Comparison of ENCODE assay signal across 13 cellular contexts in genomic region chr6:3997144-3997770, GRCh38.
DNase-seq lines count a peak whose midpoint lies in the region; FAIRE-seq and TF ChIP-seq lines count a peak whose summit lies in the region.
"Had no signal": no experiment of that assay in that cellular context is flagged by ENCODE, and none has a peak within 500 bp of the region (broad histone marks: within the 10 kb centered on the region; RNA-seq: fewer than 3 reads in every experiment).

No MANE protein-coding gene starts in this region.

- no peaks in the 10 kb centered on the region for H3K9me1 ChIP-seq in keratinocyte (ENCODE audit: control insufficient read depth, extremely low read depth, insufficient read depth, low read length)

- dilution Hi-C loops in keratinocyte (cut with MboI; ENCODE audit: extremely low pct_ligation_motif_present, low sequenced_read_pairs) = no loop called here

- no peaks in the 10 kb centered on the region for H3K36me3 Mint-ChIP-seq in MCF 10A (ENCODE audit: insufficient read depth, unreplicated experiment)
- H3K36me3 Mint-ChIP-seq: activated CD4-positive, alpha-beta memory T cell treated with anti-CD3 and anti-CD28 coated beads for 36 hours had no signal

- CTCF ChIA-PET in MCF 10A (lab: Yijun Ruan, JAX) = interaction anchor here (1.0 to 1.8 kb wide), 7 partner anchors 10 to 262 kb away, joined by 3 to 10 read pairs (median 4); partner anchors contain the start of gene FAM50B

- H3K4me2 ChIP-seq in keratinocyte (ENCODE audit: control insufficient read depth, extremely low read depth, insufficient read depth, low read depth, low read length) = no peak overlapping the region

- H4K20me1 ChIP-seq in keratinocyte (ENCODE audit: control insufficient read depth, extremely low read depth, insufficient read depth, low read length) = no peaks in the 10 kb centered on the region

- no peak overlapping the region for H3K27ac Mint-ChIP-seq in MCF 10A (ENCODE audit: low read depth, unreplicated experiment)
- H3K27ac Mint-ChIP-seq: activated CD4-positive, alpha-beta memory T cell treated with anti-CD3 and anti-CD28 coated beads for 36 hours; naive thymus-derived CD8-positive, alpha-beta T cell had no signal

- peak; percentile 23 for FAIRE-seq in keratinocyte (lab: Jason Lieb, UNC)
- FAIRE-seq: urothelium cell line had no signal

- WGBS in thyroid gland, 2 donors = 58 to 66% methylated on average over 3 of the region's 3 CpGs

- intact Hi-C loops in breast epithelium (cut with DNase I; ENCODE audit: low total_unique reads) = loop anchor here (10.0 kb wide), 1 partner anchor 252 kb away; no protein-coding TSS in a partner anchor
- intact Hi-C loops in MCF 10A (cut with micrococcal nuclease) = no loop called here
- intact Hi-C loops in thyroid gland (cut with DNase I) = loop anchor here (10.0 kb wide), 1 partner anchor 722 kb away; no protein-coding TSS in a partner anchor

- H3K4me1 ChIP-seq in breast epithelium (no peaks in the 10 kb centered on the region), keratinocyte (ENCODE audit: control insufficient read depth, extremely low read depth, insufficient read depth, low read length) (peaks cover 12% of the 10 kb centered on the region), thyroid gland (peaks cover 0 to 6% of the 10 kb centered on the region in 2 donors)

- H3K27ac ChIP-seq in breast epithelium = peak overlapping the region; percentile 10 to 31
- H3K27ac ChIP-seq in keratinocyte (ENCODE audit: control insufficient read depth, insufficient read depth, low read length) = no peak overlapping the region
- H3K27ac ChIP-seq in thyroid gland = peak overlapping the region; percentile 12 to 16 (median 15)

- peaks cover 19% of the 10 kb centered on the region for H3K4me1 Mint-ChIP-seq in MCF 10A (ENCODE audit: insufficient read depth, unreplicated experiment)

- H3K79me2 ChIP-seq in keratinocyte (ENCODE audit: control insufficient read depth, insufficient read depth, low read length) = no peaks in the 10 kb centered on the region

- H3K4me3 ChIP-seq in breast epithelium = no peak overlapping the region
- H3K4me3 ChIP-seq in cardiac fibroblast (replicated peaks in 1 of 2; ENCODE audit: low read depth in 2 of 2, low read length in 2 of 2) = no peak overlapping the region
- no peak overlapping the region for H3K4me3 ChIP-seq in keratinocyte (ENCODE audit: control insufficient read depth in 2 of 3, extremely low read depth in 1 of 3, insufficient read depth in 2 of 3, low read depth in 1 of 3, low read length in 3 of 3)
- no peak overlapping the region for H3K4me3 ChIP-seq in thyroid gland (replicated peaks in 1 of 3)

- no peaks in the 10 kb centered on the region for H3K9me3 Mint-ChIP-seq in MCF 10A (ENCODE audit: unreplicated experiment)
- H3K9me3 Mint-ChIP-seq: activated CD4-positive, alpha-beta memory T cell treated with anti-CD3 and anti-CD28 coated beads for 36 hours; naive thymus-derived CD8-positive, alpha-beta T cell had no signal

- no peaks in the 10 kb centered on the region for H3K27me3 Mint-ChIP-seq in MCF 10A (ENCODE audit: insufficient read depth, unreplicated experiment)
- H3K27me3 Mint-ChIP-seq: activated CD4-positive, alpha-beta memory T cell treated with anti-CD3 and anti-CD28 coated beads for 36 hours; naive thymus-derived CD8-positive, alpha-beta T cell had no signal

- no TSS peak for BruUV-seq in MCF 10A (replicated peaks; lab: Mats Ljungman, UMichigan)

- H3K27me3 ChIP-seq in breast epithelium (no peaks in the 10 kb centered on the region), keratinocyte (ENCODE audit: control insufficient read depth, extremely low read depth, insufficient read depth, low read length) (no peaks in the 10 kb centered on the region), thyroid gland (no peaks in the 10 kb centered on the region)

- POLR2A ChIA-PET in MCF 10A (lab: Yijun Ruan, JAX) = interaction anchor here (0.8 to 4.2 kb wide), 7 partner anchors 11 to 188 kb away, joined by 3 to 16 read pairs (median 4); a partner anchor contains a TSS

- TF ChIP-seq POLR2A in breast epithelium (IDR thresholded peaks at IDR 0.05) (no peak), thyroid gland (IDR thresholded peaks at IDR 0.05) (no peak)

- no peak overlapping the region for H3K4me3 Mint-ChIP-seq in MCF 10A (ENCODE audit: unreplicated experiment)
- H3K4me3 Mint-ChIP-seq: activated CD4-positive, alpha-beta memory T cell treated with anti-CD3 and anti-CD28 coated beads for 36 hours; naive thymus-derived CD8-positive, alpha-beta T cell had no signal

- H3K9me3 ChIP-seq in breast epithelium (no peaks in the 10 kb centered on the region), keratinocyte (ENCODE audit: control insufficient read depth, low read depth, low read length) (no peaks in the 10 kb centered on the region), thyroid gland (no peaks in the 10 kb centered on the region)

- H3K36me3 ChIP-seq in breast epithelium = no peaks in the 10 kb centered on the region
- no peaks in the 10 kb centered on the region for H3K36me3 ChIP-seq in keratinocyte (ENCODE audit: control insufficient read depth in 2 of 2, extremely low read depth in 1 of 2, insufficient read depth in 2 of 2, low read length in 2 of 2)
- H3K36me3 ChIP-seq in thyroid gland = no peaks in the 10 kb centered on the region

- DNase-seq in breast epithelium (ENCODE audit: low spot score in 2 of 2) = no peak
- DNase-seq in MCF 10A (ENCODE audit: unreplicated experiment) = no peak
- DNase-seq in cardiac fibroblast (ENCODE audit: low read depth in 2 of 2) = peak; percentile 47 to 69
- no peak for DNase-seq in keratinocyte (ENCODE audit: low read depth, low spot score)
- no peak for DNase-seq in thyroid gland
- DNase-seq in RPMI8226 = no peak
- DNase-seq in GDM1 (lab: John Stamatoyannopoulos, UW) = no peak
- DNase-seq in NCI-H510A treated with DMSO at 0.1 percent for 48 hours (lab: John Stamatoyannopoulos, UW) = no peak
- DNase-seq: activated CD4-positive, alpha-beta memory T cell treated with anti-CD3 and anti-CD28 coated beads for 36 hours; AML-193; naive thymus-derived CD8-positive, alpha-beta T cell; NCI-H446 treated with DMSO at 0.1 percent for 48 hours had no signal

- H2AFZ ChIP-seq in keratinocyte (ENCODE audit: control insufficient read depth, low read length) = no peak overlapping the region

- TF ChIP-seq CTCF in breast epithelium (IDR thresholded peaks at IDR 0.05) = no peak
- TF ChIP-seq CTCF in MCF 10A (IDR thresholded peaks at IDR 0.05; ENCODE audit: unreplicated experiment) = no peak
- no peak for TF ChIP-seq CTCF in cardiac fibroblast (IDR thresholded peaks at IDR 0.05; ENCODE audit: low read depth, low read length)
- TF ChIP-seq CTCF in keratinocyte (optimal IDR thresholded peaks at IDR 0.05 in 1 of 3, IDR thresholded peaks at IDR 0.05 in 1 of 3, conservative IDR thresholded peaks at IDR 0.05 in 1 of 3; ENCODE audit: extremely low read depth in 1 of 3, insufficient read depth in 2 of 3, low read length in 3 of 3) = no peak
- TF ChIP-seq CTCF in thyroid gland (IDR thresholded peaks at IDR 0.05) = no peak

- H3K9ac ChIP-seq in keratinocyte (ENCODE audit: control insufficient read depth, extremely low read depth, insufficient read depth, low read length) = no peak overlapping the region

Comparison
In these comparisons a context has a peak if more than half of its experiments do, and no peak if none do; other contexts are left out.
1. DNase-seq: peak in cardiac fibroblast (2 of 2); none in breast epithelium (0 of 2), MCF 10A (single experiment), keratinocyte (single experiment), thyroid gland (0 of 2), RPMI8226 (single experiment), GDM1 (single experiment) and NCI-H510A treated with DMSO at 0.1 percent for 48 hours (single experiment).